ENCODE assay signal across 29 cellular contexts in the genomic region with DNA sequence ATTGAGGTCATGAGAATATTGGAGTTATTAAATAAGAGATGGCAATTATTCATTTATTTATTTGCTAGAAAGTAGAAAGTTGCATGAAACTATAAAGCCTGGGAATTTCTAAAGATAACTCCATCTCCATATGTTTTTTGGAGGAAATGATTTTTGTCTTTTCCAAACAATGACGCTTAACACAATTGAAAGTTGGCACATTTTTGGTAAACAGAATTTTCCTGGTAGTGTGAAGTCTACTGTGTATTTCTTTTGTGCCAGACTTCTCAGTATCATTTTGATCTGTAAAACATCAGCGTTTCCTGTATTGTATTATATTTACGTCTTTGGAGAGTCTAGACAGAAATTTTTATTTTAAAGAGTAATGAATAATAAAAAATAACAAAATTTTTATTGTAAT.
"Had no signal": no experiment of that assay in that cellular context is flagged by ENCODE, and none has a peak within 500 bp of the region (broad histone marks: within the 10 kb centered on the region; RNA-seq: fewer than 3 reads in every experiment).

No MANE protein-coding gene starts in this region.

- H3K27ac Mint-ChIP-seq: stimulated activated effector memory CD8-positive, alpha-beta T cell treated with anti-CD3 and anti-CD28 coated beads, Interleukin-12 subunit alpha, Interleukin-12 subunit beta, amount 100 ng/mL, for 72 hours; stimulated activated memory B cell treated with anti-CD40 and anti-IgM and Interleukin-4, amounts not matched to agents 10 μg/mL and 1 μg/mL and 100 μg/mL, for 72 hours; stimulated activated naive B cell treated with anti-CD40 and anti-IgM and Interleukin-4, amounts not matched to agents 10 μg/mL and 1 μg/mL and 100 μg/mL, for 72 hours; stimulated activated naive CD8-positive, alpha-beta T cell treated with anti-CD3 and anti-CD28 coated beads, Interleukin-15, amount 100 ng/mL, for 72 hours; stimulated activated naive CD8-positive, alpha-beta T cell treated with anti-CD3 and anti-CD28 coated beads, Interleukin-15, Interleukin-2, amounts not matched to agents 100 ng/mL and 50 ng/mL, for 24 hours; type B pancreatic cell had no signal

- H3K9me3 Mint-ChIP-seq: stimulated activated naive CD8-positive, alpha-beta T cell treated with anti-CD3 and anti-CD28 coated beads, Interleukin-15, amount 100 ng/mL, for 72 hours; stimulated activated naive CD8-positive, alpha-beta T cell treated with anti-CD3 and anti-CD28 coated beads, Interleukin-15, Interleukin-2, amounts not matched to agents 100 ng/mL and 50 ng/mL, for 24 hours; type B pancreatic cell had no signal

- H3K4me3 Mint-ChIP-seq: stimulated activated effector memory CD8-positive, alpha-beta T cell treated with anti-CD3 and anti-CD28 coated beads, Interleukin-12 subunit alpha, Interleukin-12 subunit beta, amount 100 ng/mL, for 72 hours; stimulated activated memory B cell treated with anti-CD40 and anti-IgM and Interleukin-4, amounts not matched to agents 10 μg/mL and 1 μg/mL and 100 μg/mL, for 72 hours; stimulated activated naive B cell treated with anti-CD40 and anti-IgM and Interleukin-4, amounts not matched to agents 10 μg/mL and 1 μg/mL and 100 μg/mL, for 72 hours; stimulated activated naive CD8-positive, alpha-beta T cell treated with anti-CD3 and anti-CD28 coated beads, Interleukin-15, amount 100 ng/mL, for 72 hours; stimulated activated naive CD8-positive, alpha-beta T cell treated with anti-CD3 and anti-CD28 coated beads, Interleukin-15, Interleukin-2, amounts not matched to agents 100 ng/mL and 50 ng/mL, for 24 hours; type B pancreatic cell had no signal

- H3K4me1 Mint-ChIP-seq: stimulated activated effector memory CD8-positive, alpha-beta T cell treated with anti-CD3 and anti-CD28 coated beads, Interleukin-12 subunit alpha, Interleukin-12 subunit beta, amount 100 ng/mL, for 72 hours; stimulated activated memory B cell treated with anti-CD40 and anti-IgM and Interleukin-4, amounts not matched to agents 10 μg/mL and 1 μg/mL and 100 μg/mL, for 72 hours; stimulated activated naive B cell treated with anti-CD40 and anti-IgM and Interleukin-4, amounts not matched to agents 10 μg/mL and 1 μg/mL and 100 μg/mL, for 72 hours; stimulated activated naive CD8-positive, alpha-beta T cell treated with anti-CD3 and anti-CD28 coated beads, Interleukin-15, amount 100 ng/mL, for 72 hours had no signal

- H3K4me1 ChIP-seq: stomach, suprapubic skin, testis, thyroid gland, tibial artery, tibial nerve, transverse colon, upper lobe of left lung, upper lobe of right lung, uterus, vagina had no signal

- H3K27ac ChIP-seq: stomach, suprapubic skin, testis, thoracic aorta, thyroid gland, tibial artery, tibial nerve, transverse colon, upper lobe of left lung, upper lobe of right lung, uterus, vagina had no signal

- FAIRE-seq: urothelium cell line had no signal

- DNase-seq: stimulated activated CD4-positive, alpha-beta T cell treated with anti-CD3 and anti-CD28 coated beads, Interleukin-2, amount 100 ng/mL, for 48 hours; stimulated activated CD4-positive, alpha-beta T cell treated with anti-CD3 and anti-CD28 coated beads, Interleukin-4, amount 100 ng/mL, for 1 hour; stimulated activated CD4-positive, alpha-beta T cell treated with anti-CD3 and anti-CD28 coated beads, Interleukin-4, amount 100 ng/mL, for 24 hours; stimulated activated CD4-positive, alpha-beta T cell treated with anti-CD3 and anti-CD28 coated beads, Interleukin-4, amount 100 ng/mL, for 4 hours; stimulated activated CD8-positive, alpha-beta memory T cell treated with anti-CD3 and anti-CD28 coated beads, Interleukin-4, amount 100 ng/mL, for 48 hours; stimulated activated naive B cell treated with anti-CD40 and anti-IgM and Interleukin-4, amounts not matched to agents 10 μg/mL and 1 μg/mL and 100 μg/mL, for 72 hours; stimulated activated naive CD4-positive, alpha-beta T cell; stimulated activated naive CD4-positive, alpha-beta T cell treated with Interleukin-2 at 50 U/mL for 16 hours; stimulated activated naive CD8-positive, alpha-beta T cell treated with anti-CD3 and anti-CD28 coated beads, Interleukin-15, amount 100 ng/mL, for 72 hours; stimulated activated naive CD8-positive, alpha-beta T cell treated with anti-CD3 and anti-CD28 coated beads, Interleukin-15, Interleukin-2, amounts not matched to agents 100 U/mL and 50 U/mL, for 24 hours; stomach; substantia nigra; testis; thyroid gland; tibial artery; transverse colon; trophoblast cell; upper lobe of right lung; uterus had no signal

- ATAC-seq: stimulated activated naive B cell treated with anti-CD40 and anti-IgM and Interleukin-4, amounts not matched to agents 10 μg/mL and 1 μg/mL and 100 μg/mL, for 72 hours; stimulated activated naive CD8-positive, alpha-beta T cell treated with anti-CD3 and anti-CD28 coated beads, Interleukin-15, Interleukin-2, amounts not matched to agents 100 U/mL and 50 U/mL, for 24 hours; upper lobe of right lung had no signal

- H3K36me3 ChIP-seq: stomach, suprapubic skin, thoracic aorta, thyroid gland, tibial artery, tibial nerve, transverse colon, upper lobe of left lung, upper lobe of right lung, uterus, vagina had no signal

- H3K36me3 Mint-ChIP-seq: stimulated activated effector memory CD8-positive, alpha-beta T cell treated with anti-CD3 and anti-CD28 coated beads, Interleukin-12 subunit alpha, Interleukin-12 subunit beta, amount 100 ng/mL, for 72 hours; stimulated activated memory B cell treated with anti-CD40 and anti-IgM and Interleukin-4, amounts not matched to agents 10 μg/mL and 1 μg/mL and 100 μg/mL, for 72 hours; stimulated activated naive B cell treated with anti-CD40 and anti-IgM and Interleukin-4, amounts not matched to agents 10 μg/mL and 1 μg/mL and 100 μg/mL, for 72 hours; type B pancreatic cell had no signal

- H3K27me3 ChIP-seq: stomach, suprapubic skin, testis, thyroid gland, tibial artery, tibial nerve, transverse colon, upper lobe of left lung, upper lobe of right lung, uterus, vagina had no signal

- H3K9me3 ChIP-seq: stomach, suprapubic skin, testis, thoracic aorta, thyroid gland, tibial artery, tibial nerve, transverse colon, upper lobe of left lung, upper lobe of right lung, uterus, vagina had no signal

- H3K4me3 ChIP-seq: stomach, suprapubic skin, testis, thoracic aorta, thyroid gland, tibial artery, tibial nerve, transverse colon, upper lobe of left lung, upper lobe of right lung, uterus, vagina had no signal
